Comparison of ENCODE assay signal across 27 cellular contexts in the genomic region with DNA sequence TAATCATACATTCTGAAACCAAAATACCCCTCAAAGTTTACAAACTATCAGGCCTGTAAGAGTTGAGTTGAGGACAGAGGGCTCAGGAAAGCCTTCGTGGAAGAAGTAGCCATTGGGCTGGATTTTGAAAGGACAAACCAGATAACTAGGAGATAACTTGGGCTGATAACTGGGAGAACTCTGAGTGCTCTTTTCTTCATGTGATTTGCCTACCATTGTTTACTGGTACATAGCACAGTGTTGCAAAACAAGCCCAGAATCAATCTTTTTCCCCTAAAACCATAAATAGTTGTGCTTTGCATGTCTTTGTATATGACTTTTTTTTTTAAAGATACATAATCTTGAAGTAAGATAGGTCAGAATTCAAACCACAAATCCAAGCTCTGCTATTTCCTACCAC.
DNase-seq lines count a peak whose midpoint lies in the region; ATAC-seq, FAIRE-seq and TF ChIP-seq lines count a peak whose summit lies in the region.
"Had no signal": no experiment of that assay in that cellular context is flagged by ENCODE, and none has a peak within 500 bp of the region (broad histone marks: within the 10 kb centered on the region; RNA-seq: fewer than 3 reads in every experiment).

No MANE protein-coding gene starts in this region.

- H3K4me2 ChIP-seq in A549, result no peak overlapping the region; the same call in 2 of the 3 replicates
- 0 out of 2 replicates have a peak overlapping the region, but pooled peaks have one; percentile 14 for H3K4me2 ChIP-seq in IMR-90 (ENCODE audit: low read depth, low read length)
- H3K4me2 ChIP-seq in mesenchymal stem cell (ENCODE audit: low read length, poor library complexity, severe bottlenecking), result no peak overlapping the region
- H3K4me2 ChIP-seq: BLaER1, PC-9 had no signal

- BruUV-seq in IMR-90 (replicated peaks; lab: Mats Ljungman, UMichigan), result no TSS peak

- H2BK120ac ChIP-seq in IMR-90 (ENCODE audit: low read depth, low read length), result peak overlapping the region; percentile 1; the same call in 1 of the 2 replicates
- no peak overlapping the region for H2BK120ac ChIP-seq in mesenchymal stem cell (ENCODE audit: low read depth, low read length)

- TF ChIP-seq RAD21 in A549 (conservative IDR thresholded peaks at IDR 0.05 in 1 of 2, IDR thresholded peaks at IDR 0.05 in 1 of 2), result no peak
- no peak for TF ChIP-seq RAD21 in IMR-90 (IDR thresholded peaks at IDR 0.05; ENCODE audit: low read length)

- H3K4me3 ChIP-seq in A549 (no peak overlapping the region), IMR-90 (ENCODE audit: insufficient read depth, low read depth, low read length) (no peak overlapping the region), mesenchymal stem cell (ENCODE audit: insufficient read depth in 1 of 2, low read depth in 1 of 2, low read length in 2 of 2) (no peak overlapping the region)
- H3K4me3 ChIP-seq: BLaER1, GM23248, HAP-1, MG63, PC-9 had no signal

- intact Hi-C loops in IMR-90 (cut with micrococcal nuclease), result no loop called here

- H2AK5ac ChIP-seq in IMR-90 (ENCODE audit: low read depth, low read length) (no peak overlapping the region), mesenchymal stem cell (ENCODE audit: low read length, severe bottlenecking) (no peak overlapping the region)

- 0 out of 2 replicates have a peak overlapping the region, but pooled peaks have one; percentile 12 for H4K91ac ChIP-seq in IMR-90 (ENCODE audit: insufficient read depth, low read depth, low read length)
- no peak overlapping the region for H4K91ac ChIP-seq in mesenchymal stem cell (ENCODE audit: low read length)

- peaks cover 5% of the 10 kb centered on the region; the same call in 1 of the 2 replicates for H3K9me1 ChIP-seq in IMR-90 (ENCODE audit: insufficient read depth, low read length)

- DNase-seq in A549 (ENCODE audit: low read depth in 1 of 2, low spot score in 1 of 2) (no peak), IMR-90 (peak; percentile 6), fibroblast of peridontal ligament (ENCODE audit: extremely low read depth) (peak; percentile 18), mesenchymal stem cell (peak; percentile 22), activated gamma-delta T cell (lab: John Stamatoyannopoulos, UW) (no peak), NCI-H2029 (lab: John Stamatoyannopoulos, UW) (no peak)
- DNase-seq: ACHN; CD4-positive, CD25-positive, alpha-beta regulatory T cell; GM23248; HFFc6; KG1; MG63; NCI-H1105 treated with DMSO at 0.1 percent for 48 hours; NCI-H146; NCI-H1930; NCI-H446 treated with DMSO at 0.1 percent for 48 hours; NCI-H526; NCI-H82; NK-92 treated with Interleukin-12 subunit alpha and Interleukin-12 subunit beta, amount 100 ng/mL, for 24 hours; PC-9; SHP77 had no signal

- CTCF ChIA-PET in A549 (lab: Yijun Ruan, JAX) (interaction anchor here (1.3 to 1.5 kb wide), 2 partner anchors 56 to 91 kb away, joined by 4 to 5 read pairs; no protein-coding TSS in a partner anchor), IMR-90 (lab: Yijun Ruan, JAX) (no interaction called here)

- H2AFZ ChIP-seq in IMR-90 (replicated peaks; ENCODE audit: low read length, poor library complexity) (no peak overlapping the region), mesenchymal stem cell (ENCODE audit: low read depth, low read length) (no peak overlapping the region)
- H2AFZ ChIP-seq: GM23248, PC-9 had no signal

- peak overlapping the region in 1 of 2 experiments; percentile 41; a peak in 1 of 4 replicates for H4K8ac ChIP-seq in IMR-90 (ENCODE audit: low read depth in 2 of 2, low read length in 2 of 2)
- no peak overlapping the region for H4K8ac ChIP-seq in mesenchymal stem cell (ENCODE audit: low read length)

- no peak for TF ChIP-seq CTCF in A549 (IDR thresholded peaks at IDR 0.05)
- TF ChIP-seq CTCF in IMR-90 (conservative IDR thresholded peaks at IDR 0.05; ENCODE audit: low read depth, low read length), result no peak

- H2BK5ac ChIP-seq in IMR-90 (ENCODE audit: low read depth, low read length, poor library complexity, severe bottlenecking), result no peak overlapping the region
- H2BK5ac ChIP-seq in mesenchymal stem cell (ENCODE audit: low read depth, low read length, poor library complexity, severe bottlenecking), result no peak overlapping the region

- dilution Hi-C loops in IMR-90 (cut with HindIII; ENCODE audit: low sequenced_read_pairs, unreplicated experiment), result no loop called here

- H2BK15ac ChIP-seq in IMR-90 (ENCODE audit: low read depth, low read length) (0 out of 3 replicates have a peak overlapping the region, but pooled peaks have one; percentile 16), mesenchymal stem cell (ENCODE audit: low read depth, poor library complexity, severe bottlenecking) (no peak overlapping the region)

- TF ChIP-seq POLR2A in A549 (IDR thresholded peaks at IDR 0.05; ENCODE audit: low read length), result no peak
- no peak for TF ChIP-seq POLR2A in IMR-90 (IDR thresholded peaks at IDR 0.05; ENCODE audit: low read depth, low read length)

- peak overlapping the region; percentile 42; the same call in 1 of the 2 replicates for H4K5ac ChIP-seq in IMR-90 (ENCODE audit: low read depth, low read length)

- no peak overlapping the region; the same call in 1 of the 2 replicates for H3K14ac ChIP-seq in IMR-90 (replicated peaks; ENCODE audit: low read depth, low read length)
- H3K14ac ChIP-seq in mesenchymal stem cell (ENCODE audit: low read length in 2 of 2), result no peak overlapping the region

- H3K36me3 ChIP-seq in IMR-90 (ENCODE audit: control insufficient read depth, insufficient read depth, low read length), result no peaks in the 10 kb centered on the region
- peaks cover 0 to 3% of the 10 kb centered on the region in 2 experiments for H3K36me3 ChIP-seq in mesenchymal stem cell (ENCODE audit: control insufficient read depth in 1 of 2, insufficient read depth in 2 of 2, low read depth in 1 of 2, low read length in 2 of 2)
- H3K36me3 ChIP-seq: BLaER1, HAP-1, MG63 had no signal

- H3K27ac ChIP-seq in A549 (peak overlapping the region; percentile 12 to 84; a peak in 5 of 6 replicates), IMR-90 (ENCODE audit: insufficient read depth, low read length) (peak overlapping the region; percentile 66; the same call in 1 of the 2 replicates), mesenchymal stem cell (ENCODE audit: low read length, poor library complexity, severe bottlenecking) (no peak overlapping the region)
- H3K27ac ChIP-seq: 22Rv1, BLaER1, GM23248, PC-9, RWPE1 had no signal

- H3K4me1 ChIP-seq in A549, result peaks cover 33% of the 10 kb centered on the region
- peaks cover 14% of the 10 kb centered on the region for H3K4me1 ChIP-seq in IMR-90 (ENCODE audit: control insufficient read depth, insufficient read depth, low read length)
- H3K4me1 ChIP-seq in mesenchymal stem cell (ENCODE audit: control insufficient read depth, insufficient read depth, low read depth, low read length), result peaks cover 4% of the 10 kb centered on the region
- H3K4me1 ChIP-seq: BLaER1, HAP-1 had no signal

- H3K79me1 ChIP-seq in IMR-90 (ENCODE audit: low read depth in 1 of 2, low read length in 2 of 2), result no peaks in the 10 kb centered on the region
- peaks cover 8% of the 10 kb centered on the region for H3K79me1 ChIP-seq in mesenchymal stem cell (replicated peaks; ENCODE audit: low read length, poor library complexity, severe bottlenecking)

- H3K4ac ChIP-seq in IMR-90 (ENCODE audit: low read depth, low read length) (no peak overlapping the region), mesenchymal stem cell (ENCODE audit: low read depth in 1 of 2, low read length in 2 of 2) (no peak overlapping the region)

- peak overlapping the region; percentile 54 for H3K18ac ChIP-seq in IMR-90 (ENCODE audit: low read depth, low read length)
- no peak overlapping the region for H3K18ac ChIP-seq in mesenchymal stem cell (ENCODE audit: low read depth in 1 of 2, low read length in 2 of 2)

- no peak overlapping the region for H3K56ac ChIP-seq in IMR-90 (ENCODE audit: extremely low read depth, insufficient read depth, low read length)

- H3K23ac ChIP-seq in IMR-90 (ENCODE audit: low read depth, low read length) (no peak overlapping the region), mesenchymal stem cell (ENCODE audit: low read length in 2 of 2) (no peak overlapping the region)

- WGBS in A549 (ENCODE audit: missing lambda C conversion rate), result 79% methylated on average over 1 of the region's 1 CpG
- no CpG with 5 or more reads among the region's 1 CpG for WGBS in IMR-90 (ENCODE audit: extremely low coverage in 2 of 2, insufficient read length in 1 of 2), 2 experiments
- WGBS in mesenchymal stem cell, result 55% methylated on average over 1 of the region's 1 CpG

- no peak for ATAC-seq in A549
- ATAC-seq in IMR-90 (ENCODE audit: low read depth), result peak; percentile 52
- ATAC-seq in HG02970 (IDR thresholded peaks at IDR 0.05; ENCODE audit: low FRiP score, unreplicated experiment), result no peak

- FAIRE-seq in A549 (lab: Jason Lieb, UNC), result no peak
- FAIRE-seq: D721Med had no signal

- POLR2A ChIA-PET in A549 (lab: Yijun Ruan, JAX), result no interaction called here
- POLR2A ChIA-PET in IMR-90 (lab: Charles Lee; ENCODE audit: unreplicated experiment), result no interaction called here

- H3K27me3 ChIP-seq in IMR-90 (ENCODE audit: control insufficient read depth, insufficient read depth, low read length), result no peaks in the 10 kb centered on the region
- H3K27me3 ChIP-seq in mesenchymal stem cell (ENCODE audit: control insufficient read depth in 1 of 2, insufficient read depth in 1 of 2, low read length in 2 of 2), result no peaks in the 10 kb centered on the region
- H3K27me3 ChIP-seq: BLaER1, MG63 had no signal

- in situ Hi-C loops in IMR-90 (cut with MboI; ENCODE audit: low sequenced_read_pairs), result no loop called here

- TF ChIP-seq EP300 in A549 (IDR thresholded peaks at IDR 0.05), result no peak

- no peak overlapping the region for H3K9ac ChIP-seq in IMR-90 (ENCODE audit: low read depth, low read length)
- no peak overlapping the region for H3K9ac ChIP-seq in mesenchymal stem cell (ENCODE audit: low read length)
- H3K9ac ChIP-seq: BLaER1, GM23248 had no signal

- no peak overlapping the region for H2AK9ac ChIP-seq in IMR-90 (replicated peaks; ENCODE audit: low read depth, low read length, poor library complexity)

- H4K20me1 ChIP-seq in IMR-90 (ENCODE audit: insufficient read depth, low read length), result no peaks in the 10 kb centered on the region
- H4K20me1 ChIP-seq: BLaER1 had no signal

- no peak overlapping the region for H2BK20ac ChIP-seq in IMR-90 (ENCODE audit: low read depth, low read length)

- no peak overlapping the region for H2BK12ac ChIP-seq in mesenchymal stem cell (ENCODE audit: low read length in 2 of 2)

- H3K9me3 ChIP-seq in A549 (no peaks in the 10 kb centered on the region), IMR-90 (ENCODE audit: control insufficient read depth, insufficient read depth, low read length) (no peaks in the 10 kb centered on the region), mesenchymal stem cell (ENCODE audit: control insufficient read depth, low read length) (no peaks in the 10 kb centered on the region)
- H3K9me3 ChIP-seq: BLaER1, HAP-1, MG63 had no signal

TF ChIP-seq in A549, 52 proteins besides CTCF, POLR2A, EP300 and RAD21:
- TF ChIP-seq HOXB5 (CRISPR knock-in tag; IDR thresholded peaks at IDR 0.05), result no peak
- 0 out of 4 replicates have a peak, but pooled peaks of 1 of the 2 experiments have one; percentile 13 for TF ChIP-seq CEBPB (IDR thresholded peaks at IDR 0.05)

Comparison
In these comparisons a context has a peak if more than half of its experiments do, and no peak if none do; other contexts are left out.
1. DNase-seq: peak in IMR-90 (single experiment), fibroblast of peridontal ligament (single experiment) and mesenchymal stem cell (single experiment); none in A549 (0 of 2), activated gamma-delta T cell (single experiment) and NCI-H2029 (single experiment).